1 cellular context compared by ENCODE assay signal in genomic region chr16:78896280-78896679, GRCh38.
TF ChIP-seq lines count a peak whose summit lies in the region.

No MANE protein-coding gene starts in this region.

TF ChIP-seq in GM23338, 12 proteins besides CTCF, POLR2A, EP300 and RAD21:
- TF ChIP-seq EZH2phosphoT487 (IDR thresholded peaks at IDR 0.05; ENCODE audit: unreplicated experiment), result no peak
- TF ChIP-seq REST (IDR thresholded peaks at IDR 0.05; ENCODE audit: unreplicated experiment), result no peak
- TF ChIP-seq ZNF462 (CRISPR knock-in tag; IDR thresholded peaks at IDR 0.05), result no peak
- TF ChIP-seq STAT1 (IDR thresholded peaks at IDR 0.05; ENCODE audit: unreplicated experiment), result no peak
